14 cellular contexts compared by ENCODE assay signal in the genomic region with DNA sequence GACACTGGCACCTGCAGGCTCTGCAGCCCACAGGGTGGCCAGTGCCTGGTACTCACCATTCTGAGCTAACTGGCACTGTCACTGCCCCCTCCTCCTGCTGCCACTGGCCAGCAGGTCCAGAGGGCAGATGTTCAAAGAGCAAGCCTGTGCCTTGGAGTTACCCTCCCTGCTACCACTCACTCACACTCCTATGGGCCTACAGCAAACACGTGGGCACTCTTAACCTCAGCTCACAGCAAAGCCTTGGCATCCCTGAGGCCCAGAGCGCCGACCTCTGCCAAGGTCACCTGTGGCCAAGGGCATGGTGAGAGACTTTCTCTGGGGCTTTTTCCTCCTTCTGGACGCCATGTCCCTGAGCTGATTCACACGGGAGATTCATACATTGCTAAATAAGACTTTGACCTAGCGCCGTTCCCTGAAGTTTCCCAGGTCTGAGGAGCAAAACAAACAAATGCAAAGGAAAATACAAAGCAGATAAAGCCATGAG.
DNase-seq lines count a peak whose midpoint lies in the region; ATAC-seq, FAIRE-seq and TF ChIP-seq lines count a peak whose summit lies in the region.
"Had no signal": no experiment of that assay in that cellular context is flagged by ENCODE, and none has a peak within 500 bp of the region (broad histone marks: within the 10 kb centered on the region; RNA-seq: fewer than 3 reads in every experiment).

No MANE protein-coding gene starts in this region.

- no peaks in the 10 kb centered on the region for H4K20me1 ChIP-seq in HepG2 (ENCODE audit: insufficient read depth, low read length)
- H4K20me1 ChIP-seq: BLaER1 had no signal

- TF ChIP-seq POLR2A in HepG2 (IDR thresholded peaks at IDR 0.05; ENCODE audit: insufficient read depth in 1 of 2, low read depth in 2 of 2, low read length in 2 of 2): no peak
- TF ChIP-seq POLR2A in prostate gland (IDR thresholded peaks at IDR 0.05): no peak

- H3K9ac ChIP-seq in HepG2 (ENCODE audit: insufficient read depth, low read depth, low read length): no peak overlapping the region
- H3K9ac ChIP-seq: BLaER1 had no signal

- no peak for FAIRE-seq in HepG2 (lab: Jason Lieb, UNC)
- FAIRE-seq: H1 had no signal

- H3K4me1 Mint-ChIP-seq in stimulated activated effector memory CD8-positive, alpha-beta T cell treated with anti-CD3 and anti-CD28 coated beads, Interleukin-12 subunit alpha, Interleukin-12 subunit beta, amount 100 ng/mL, for 72 hours: no peaks in the 10 kb centered on the region

- TF ChIP-seq RAD21 in HepG2 (CRISPR knock-in tag; IDR thresholded peaks at IDR 0.05): no peak

- DNase-seq in HuH-7 (ENCODE audit: low spot score): peak; percentile 36
- no peak for DNase-seq in HepG2 (ENCODE audit: low spot score)
- DNase-seq in mucosa of gallbladder (ENCODE audit: low spot score): peak; percentile 10
- DNase-seq in stimulated activated effector memory CD8-positive, alpha-beta T cell treated with anti-CD3 and anti-CD28 coated beads, Interleukin-12 subunit alpha, Interleukin-12 subunit beta, amount 100 ng/mL, for 72 hours (ENCODE audit: low spot score in 2 of 2): peak in 1 of 2 donors; percentile 20
- no peak for DNase-seq in T-helper 9 cell
- no peak for DNase-seq in prostate gland (ENCODE audit: low spot score)
- DNase-seq: 8988T, AML-193, Calu3, DMS 273 treated with DMSO at 0.1 percent for 48 hours had no signal

- TF ChIP-seq EP300 in HepG2 (IDR thresholded peaks at IDR 0.05; ENCODE audit: low read depth in 2 of 2, low read length in 2 of 2) (no peak), HepG2 (CRISPR knock-in tag; IDR thresholded peaks at IDR 0.05; ENCODE audit: borderline replicate concordance) (no peak)

- H3K27ac Mint-ChIP-seq in stimulated activated effector memory CD8-positive, alpha-beta T cell treated with anti-CD3 and anti-CD28 coated beads, Interleukin-12 subunit alpha, Interleukin-12 subunit beta, amount 100 ng/mL, for 72 hours: no peak overlapping the region

- H3K4me2 ChIP-seq in HepG2 (ENCODE audit: low read depth, low read length): peak overlapping the region; percentile 35; the same call in 1 of the 2 replicates
- H3K4me2 ChIP-seq: BLaER1 had no signal

- no TSS peak for BruUV-seq in HepG2 (replicated peaks; lab: Mats Ljungman, UMichigan)

- H3K4me3 Mint-ChIP-seq in stimulated activated effector memory CD8-positive, alpha-beta T cell treated with anti-CD3 and anti-CD28 coated beads, Interleukin-12 subunit alpha, Interleukin-12 subunit beta, amount 100 ng/mL, for 72 hours: no peak overlapping the region

- H2AFZ ChIP-seq in HepG2 (ENCODE audit: low read length): no peak overlapping the region

- no peaks in the 10 kb centered on the region for H3K79me2 ChIP-seq in HepG2 (ENCODE audit: insufficient read depth, low read length)

- peaks cover 10% of the 10 kb centered on the region for H3K4me1 ChIP-seq in HepG2 (ENCODE audit: insufficient read depth, low read length)
- no peaks in the 10 kb centered on the region for H3K4me1 ChIP-seq in prostate gland (replicated peaks)
- H3K4me1 ChIP-seq: BLaER1, HAP-1 had no signal

- H3K9me3 Mint-ChIP-seq in stimulated activated effector memory CD8-positive, alpha-beta T cell treated with anti-CD3 and anti-CD28 coated beads, Interleukin-12 subunit alpha, Interleukin-12 subunit beta, amount 100 ng/mL, for 72 hours: peaks cover 8% of the 10 kb centered on the region

- CTCF ChIA-PET in HepG2 (lab: Yijun Ruan, JAX; ENCODE audit: low intra/inter-chr PET ratio, low total read pairs): no interaction called here

- H3K27me3 ChIP-seq in HepG2 (ENCODE audit: control insufficient read depth in 1 of 2, insufficient read depth in 2 of 2, low read length in 2 of 2) (peaks cover 0 to 2% of the 10 kb centered on the region in 2 experiments; a peak in 2 of 5 replicates), prostate gland (replicated peaks; ENCODE audit: insufficient read depth) (peaks cover 2% of the 10 kb centered on the region)
- H3K27me3 ChIP-seq: BLaER1 had no signal

- H3K4me3 ChIP-seq in HepG2 (replicated peaks in 1 of 3; ENCODE audit: insufficient read depth in 1 of 3, low read depth in 2 of 3, low read length in 3 of 3) (no peak overlapping the region), prostate gland (no peak overlapping the region)
- H3K4me3 ChIP-seq: BLaER1, HAP-1 had no signal

- no peaks in the 10 kb centered on the region for H3K36me3 Mint-ChIP-seq in stimulated activated effector memory CD8-positive, alpha-beta T cell treated with anti-CD3 and anti-CD28 coated beads, Interleukin-12 subunit alpha, Interleukin-12 subunit beta, amount 100 ng/mL, for 72 hours

- TF ChIP-seq CTCF in HepG2 (CRISPR knock-in tag; IDR thresholded peaks at IDR 0.05) (no peak), prostate gland (IDR thresholded peaks at IDR 0.05) (no peak)

- intact Hi-C loops in HepG2 (cut with micrococcal nuclease; ENCODE audit: unreplicated experiment) (no loop called here), prostate gland (cut with DNase I) (no loop called here)

- 0% methylated on average over 6 of the region's 7 CpGs for WGBS in HepG2 (ENCODE audit: low lambda C conversion rate)
- 80% methylated on average over 7 of the region's 7 CpGs for WGBS in prostate gland

- ATAC-seq in HepG2 (peak; percentile 69), HG03442 (IDR thresholded peaks at IDR 0.05; ENCODE audit: unreplicated experiment) (no peak)
- ATAC-seq in stimulated activated effector memory CD8-positive, alpha-beta T cell treated with anti-CD3 and anti-CD28 coated beads, Interleukin-12 subunit alpha, Interleukin-12 subunit beta, amount 100 ng/mL, for 72 hours: peak; percentile 19

- in situ Hi-C loops in HepG2 (cut with HindIII; ENCODE audit: extremely low pct_ligation_motif_present, low pct_unique_long_range_greater_than_20kb): no loop called here

- H3K9me3 ChIP-seq in HepG2 (ENCODE audit: low read length) (no peaks in the 10 kb centered on the region; the same call in 1 of the 2 replicates), prostate gland (no peaks in the 10 kb centered on the region)
- H3K9me3 ChIP-seq: HAP-1 had no signal

- no peaks in the 10 kb centered on the region for H3K36me3 ChIP-seq in HepG2 (replicated peaks in 1 of 2; ENCODE audit: control insufficient read depth in 1 of 2, insufficient read depth in 2 of 2, low read length in 2 of 2)
- no peaks in the 10 kb centered on the region for H3K36me3 ChIP-seq in prostate gland
- H3K36me3 ChIP-seq: BLaER1, HAP-1 had no signal

- H3K27ac ChIP-seq in HepG2 (ENCODE audit: extremely low read length, insufficient read depth, low read length): no peak overlapping the region
- H3K27ac ChIP-seq in prostate gland: no peak overlapping the region
- H3K27ac ChIP-seq: BLaER1 had no signal

- POLR2A ChIA-PET in HepG2 (lab: Yijun Ruan, JAX): no interaction called here

TF ChIP-seq in HepG2, 621 proteins besides CTCF, POLR2A, EP300 and RAD21:
- no peak for TF ChIP-seq SOX6 (IDR thresholded peaks at IDR 0.05)
- 0 out of 2 replicates have a peak, but pooled peaks have one; percentile 9 for TF ChIP-seq SOX6 (CRISPR knock-in tag; IDR thresholded peaks at IDR 0.05)
- TF ChIP-seq HNF4A (CRISPR knock-in tag; IDR thresholded peaks at IDR 0.05): peak; percentile 40
- peak; percentile 30; the same call in 1 of the 2 replicates for TF ChIP-seq MYC (CRISPR knock-in tag; IDR thresholded peaks at IDR 0.05; ENCODE audit: borderline replicate concordance)
- TF ChIP-seq ZNF790 (CRISPR knock-in tag; IDR thresholded peaks at IDR 0.05; ENCODE audit: borderline replicate concordance): peak; percentile 79; the same call in 1 of the 2 replicates
- TF ChIP-seq HNRNPL (IDR thresholded peaks at IDR 0.05; ENCODE audit: low read depth, low read length): 0 out of 2 replicates have a peak, but pooled peaks have one; percentile 58
- TF ChIP-seq, protein P1, sequence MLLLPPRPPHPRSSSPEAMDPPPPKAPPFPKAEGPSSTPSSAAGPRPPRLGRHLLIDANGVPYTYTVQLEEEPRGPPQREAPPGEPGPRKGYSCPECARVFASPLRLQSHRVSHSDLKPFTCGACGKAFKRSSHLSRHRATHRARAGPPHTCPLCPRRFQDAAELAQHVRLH (CRISPR knock-in tag; IDR thresholded peaks at IDR 0.05; ENCODE audit: borderline replicate concordance, low read depth): no peak
- TF ChIP-seq SNAI1 (CRISPR knock-in tag; IDR thresholded peaks at IDR 0.05; ENCODE audit: borderline replicate concordance): no peak

Comparison
In these comparisons a context has a peak if more than half of its experiments do, and no peak if none do; other contexts are left out.
1. DNase-seq: peak in HuH-7 (single experiment) and mucosa of gallbladder (single experiment); none in HepG2 (single experiment), T-helper 9 cell (single experiment) and prostate gland (single experiment).